1 cellular context compared by ENCODE assay signal in the genomic region with DNA sequence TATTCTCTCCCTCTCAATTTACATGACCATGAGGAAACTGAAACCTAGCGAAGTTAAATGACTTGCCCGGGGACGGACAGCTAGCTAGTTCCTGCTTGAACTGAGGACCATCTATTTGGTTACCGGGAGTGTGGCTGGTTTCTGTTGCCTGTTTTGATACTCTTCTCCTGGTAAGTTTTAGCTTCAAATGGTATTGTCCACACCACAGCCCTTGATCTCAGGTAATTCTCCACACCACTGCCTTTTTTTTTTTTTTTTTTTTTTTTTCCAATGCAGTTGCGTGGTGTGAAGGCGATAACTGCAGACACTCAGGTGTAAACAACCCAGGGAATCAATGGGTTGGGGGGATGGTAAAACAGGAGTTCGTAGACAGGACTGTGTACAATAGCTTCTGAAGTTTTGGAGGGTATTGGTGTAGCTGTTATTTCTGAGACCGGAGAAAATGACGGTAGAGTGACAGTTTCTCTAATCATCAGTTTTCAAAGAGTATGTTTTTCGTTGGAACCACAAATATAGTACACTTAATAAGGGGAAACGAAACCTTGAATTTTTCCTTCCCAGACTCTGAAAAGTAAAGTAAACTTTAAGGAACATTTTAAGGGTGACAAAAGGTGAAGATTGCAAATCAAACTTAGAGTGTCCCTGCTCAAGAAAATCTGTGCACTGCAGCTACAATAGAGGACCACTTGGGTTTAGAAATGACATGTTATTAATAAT.
A peak's percentile ranks its signal among the peaks of the same experiment; 100 is the strongest.
TF ChIP-seq lines count a peak whose summit lies in the region.

No MANE protein-coding gene starts in this region.

TF ChIP-seq in H1, 55 proteins besides CTCF, POLR2A, EP300 and RAD21 (continued from another document):
- TF ChIP-seq, protein P1, sequence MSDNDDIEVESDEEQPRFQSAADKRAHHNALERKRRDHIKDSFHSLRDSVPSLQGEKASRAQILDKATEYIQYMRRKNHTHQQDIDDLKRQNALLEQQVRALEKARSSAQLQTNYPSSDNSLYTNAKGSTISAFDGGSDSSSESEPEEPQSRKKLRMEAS (IDR thresholded peaks at IDR 0.05): peak; percentile 10; the same call in 1 of the 2 replicates
- TF ChIP-seq SIX5 (IDR thresholded peaks at IDR 0.05; ENCODE audit: low read depth, low read length) (no peak), SIN3A (conservative IDR thresholded peaks at IDR 0.05 in 1 of 2, IDR thresholded peaks at IDR 0.05 in 1 of 2; ENCODE audit: low read depth in 1 of 2, low read length in 2 of 2) (peak; percentile 46 to 86; a peak in 2 of 4 replicates), TEAD4 (IDR thresholded peaks at IDR 0.05; ENCODE audit: low read depth, low read length) (no peak), TBP (IDR thresholded peaks at IDR 0.05; ENCODE audit: low read depth, low read length) (peak; percentile 85), FOSL1 (IDR thresholded peaks at IDR 0.05; ENCODE audit: insufficient read depth, low read depth, low read length) (no peak), SAP30 (IDR thresholded peaks at IDR 0.05; ENCODE audit: insufficient read depth, insufficient replicate concordance, low read length) (peak; percentile 68), SP1 (IDR thresholded peaks at IDR 0.05; ENCODE audit: low read depth, low read length) (no peak), YY1 (IDR thresholded peaks at IDR 0.05; ENCODE audit: low read depth, low read length) (no peak), TAF7 (optimal IDR thresholded peaks at IDR 0.05; ENCODE audit: borderline replicate concordance, low read depth, low read length) (peak; percentile 69), JUN (IDR thresholded peaks at IDR 0.05; ENCODE audit: low read depth, low read length) (no peak), POLR2AphosphoS5 (IDR thresholded peaks at IDR 0.05; ENCODE audit: low read depth, low read length) (peak; percentile 88), RNF2 (IDR thresholded peaks at IDR 0.05; ENCODE audit: borderline replicate concordance, low read depth, low read length, missing control alignments, poor library complexity, severe bottlenecking) (no peak), KDM4A (IDR thresholded peaks at IDR 0.05; ENCODE audit: low read depth, low read length, severe bottlenecking) (no peak)
- TF ChIP-seq, protein P2, sequence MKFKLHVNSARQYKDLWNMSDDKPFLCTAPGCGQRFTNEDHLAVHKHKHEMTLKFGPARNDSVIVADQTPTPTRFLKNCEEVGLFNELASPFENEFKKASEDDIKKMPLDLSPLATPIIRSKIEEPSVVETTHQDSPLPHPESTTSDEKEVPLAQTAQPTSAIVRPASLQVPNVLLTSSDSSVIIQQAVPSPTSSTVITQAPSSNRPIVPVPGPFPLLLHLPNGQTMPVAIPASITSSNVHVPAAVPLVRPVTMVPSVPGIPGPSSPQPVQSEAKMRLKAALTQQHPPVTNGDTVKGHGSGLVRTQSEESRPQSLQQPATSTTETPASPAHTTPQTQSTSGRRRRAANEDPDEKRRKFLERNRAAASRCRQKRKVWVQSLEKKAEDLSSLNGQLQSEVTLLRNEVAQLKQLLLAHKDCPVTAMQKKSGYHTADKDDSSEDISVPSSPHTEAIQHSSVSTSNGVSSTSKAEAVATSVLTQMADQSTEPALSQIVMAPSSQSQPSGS (IDR thresholded peaks at IDR 0.05; ENCODE audit: low read length): no peak
- TF ChIP-seq, protein P3, sequence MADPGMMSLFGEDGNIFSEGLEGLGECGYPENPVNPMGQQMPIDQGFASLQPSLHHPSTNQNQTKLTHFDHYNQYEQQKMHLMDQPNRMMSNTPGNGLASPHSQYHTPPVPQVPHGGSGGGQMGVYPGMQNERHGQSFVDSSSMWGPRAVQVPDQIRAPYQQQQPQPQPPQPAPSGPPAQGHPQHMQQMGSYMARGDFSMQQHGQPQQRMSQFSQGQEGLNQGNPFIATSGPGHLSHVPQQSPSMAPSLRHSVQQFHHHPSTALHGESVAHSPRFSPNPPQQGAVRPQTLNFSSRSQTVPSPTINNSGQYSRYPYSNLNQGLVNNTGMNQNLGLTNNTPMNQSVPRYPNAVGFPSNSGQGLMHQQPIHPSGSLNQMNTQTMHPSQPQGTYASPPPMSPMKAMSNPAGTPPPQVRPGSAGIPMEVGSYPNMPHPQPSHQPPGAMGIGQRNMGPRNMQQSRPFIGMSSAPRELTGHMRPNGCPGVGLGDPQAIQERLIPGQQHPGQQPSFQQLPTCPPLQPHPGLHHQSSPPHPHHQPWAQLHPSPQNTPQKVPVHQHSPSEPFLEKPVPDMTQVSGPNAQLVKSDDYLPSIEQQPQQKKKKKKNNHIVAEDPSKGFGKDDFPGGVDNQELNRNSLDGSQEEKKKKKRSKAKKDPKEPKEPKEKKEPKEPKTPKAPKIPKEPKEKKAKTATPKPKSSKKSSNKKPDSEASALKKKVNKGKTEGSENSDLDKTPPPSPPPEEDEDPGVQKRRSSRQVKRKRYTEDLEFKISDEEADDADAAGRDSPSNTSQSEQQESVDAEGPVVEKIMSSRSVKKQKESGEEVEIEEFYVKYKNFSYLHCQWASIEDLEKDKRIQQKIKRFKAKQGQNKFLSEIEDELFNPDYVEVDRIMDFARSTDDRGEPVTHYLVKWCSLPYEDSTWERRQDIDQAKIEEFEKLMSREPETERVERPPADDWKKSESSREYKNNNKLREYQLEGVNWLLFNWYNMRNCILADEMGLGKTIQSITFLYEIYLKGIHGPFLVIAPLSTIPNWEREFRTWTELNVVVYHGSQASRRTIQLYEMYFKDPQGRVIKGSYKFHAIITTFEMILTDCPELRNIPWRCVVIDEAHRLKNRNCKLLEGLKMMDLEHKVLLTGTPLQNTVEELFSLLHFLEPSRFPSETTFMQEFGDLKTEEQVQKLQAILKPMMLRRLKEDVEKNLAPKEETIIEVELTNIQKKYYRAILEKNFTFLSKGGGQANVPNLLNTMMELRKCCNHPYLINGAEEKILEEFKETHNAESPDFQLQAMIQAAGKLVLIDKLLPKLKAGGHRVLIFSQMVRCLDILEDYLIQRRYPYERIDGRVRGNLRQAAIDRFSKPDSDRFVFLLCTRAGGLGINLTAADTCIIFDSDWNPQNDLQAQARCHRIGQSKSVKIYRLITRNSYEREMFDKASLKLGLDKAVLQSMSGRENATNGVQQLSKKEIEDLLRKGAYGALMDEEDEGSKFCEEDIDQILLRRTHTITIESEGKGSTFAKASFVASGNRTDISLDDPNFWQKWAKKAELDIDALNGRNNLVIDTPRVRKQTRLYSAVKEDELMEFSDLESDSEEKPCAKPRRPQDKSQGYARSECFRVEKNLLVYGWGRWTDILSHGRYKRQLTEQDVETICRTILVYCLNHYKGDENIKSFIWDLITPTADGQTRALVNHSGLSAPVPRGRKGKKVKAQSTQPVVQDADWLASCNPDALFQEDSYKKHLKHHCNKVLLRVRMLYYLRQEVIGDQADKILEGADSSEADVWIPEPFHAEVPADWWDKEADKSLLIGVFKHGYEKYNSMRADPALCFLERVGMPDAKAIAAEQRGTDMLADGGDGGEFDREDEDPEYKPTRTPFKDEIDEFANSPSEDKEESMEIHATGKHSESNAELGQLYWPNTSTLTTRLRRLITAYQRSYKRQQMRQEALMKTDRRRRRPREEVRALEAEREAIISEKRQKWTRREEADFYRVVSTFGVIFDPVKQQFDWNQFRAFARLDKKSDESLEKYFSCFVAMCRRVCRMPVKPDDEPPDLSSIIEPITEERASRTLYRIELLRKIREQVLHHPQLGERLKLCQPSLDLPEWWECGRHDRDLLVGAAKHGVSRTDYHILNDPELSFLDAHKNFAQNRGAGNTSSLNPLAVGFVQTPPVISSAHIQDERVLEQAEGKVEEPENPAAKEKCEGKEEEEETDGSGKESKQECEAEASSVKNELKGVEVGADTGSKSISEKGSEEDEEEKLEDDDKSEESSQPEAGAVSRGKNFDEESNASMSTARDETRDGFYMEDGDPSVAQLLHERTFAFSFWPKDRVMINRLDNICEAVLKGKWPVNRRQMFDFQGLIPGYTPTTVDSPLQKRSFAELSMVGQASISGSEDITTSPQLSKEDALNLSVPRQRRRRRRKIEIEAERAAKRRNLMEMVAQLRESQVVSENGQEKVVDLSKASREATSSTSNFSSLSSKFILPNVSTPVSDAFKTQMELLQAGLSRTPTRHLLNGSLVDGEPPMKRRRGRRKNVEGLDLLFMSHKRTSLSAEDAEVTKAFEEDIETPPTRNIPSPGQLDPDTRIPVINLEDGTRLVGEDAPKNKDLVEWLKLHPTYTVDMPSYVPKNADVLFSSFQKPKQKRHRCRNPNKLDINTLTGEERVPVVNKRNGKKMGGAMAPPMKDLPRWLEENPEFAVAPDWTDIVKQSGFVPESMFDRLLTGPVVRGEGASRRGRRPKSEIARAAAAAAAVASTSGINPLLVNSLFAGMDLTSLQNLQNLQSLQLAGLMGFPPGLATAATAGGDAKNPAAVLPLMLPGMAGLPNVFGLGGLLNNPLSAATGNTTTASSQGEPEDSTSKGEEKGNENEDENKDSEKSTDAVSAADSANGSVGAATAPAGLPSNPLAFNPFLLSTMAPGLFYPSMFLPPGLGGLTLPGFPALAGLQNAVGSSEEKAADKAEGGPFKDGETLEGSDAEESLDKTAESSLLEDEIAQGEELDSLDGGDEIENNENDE (IDR thresholded peaks at IDR 0.05; ENCODE audit: insufficient replicate concordance, low read length): no peak
- TF ChIP-seq, protein P4, sequence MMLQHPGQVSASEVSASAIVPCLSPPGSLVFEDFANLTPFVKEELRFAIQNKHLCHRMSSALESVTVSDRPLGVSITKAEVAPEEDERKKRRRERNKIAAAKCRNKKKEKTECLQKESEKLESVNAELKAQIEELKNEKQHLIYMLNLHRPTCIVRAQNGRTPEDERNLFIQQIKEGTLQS (IDR thresholded peaks at IDR 0.05; ENCODE audit: insufficient read depth, low read depth, low read length): no peak
